In genomic region chr16:30444231-30445148, GRCh38 we compare ENCODE assay signal across 9 cellular contexts. TPM values are rescaled to one million over a fixed set of nuclear protein-coding genes. Genes with fewer than 3 reads are reported as not detected.
DNase-seq lines count a peak whose midpoint lies in the region; ATAC-seq lines count a peak whose summit lies in the region.
"Had no signal": no experiment of that assay in that cellular context is flagged by ENCODE, and none has a peak within 500 bp of the region (broad histone marks: within the 10 kb centered on the region; RNA-seq: fewer than 3 reads in every experiment).

No MANE protein-coding gene starts in this region.

- H3K4me3 Mint-ChIP-seq in T-helper 1 cell treated with Interleukin-12 subunit alpha and Interleukin-12 subunit beta and Interleukin-4 antibody, amounts not matched to agents 30 μg/mL and 1 μg/mL, for 36 hours = peak overlapping the region; percentile 94
- H3K4me3 Mint-ChIP-seq in activated T-helper 1 cell treated with anti-CD3 and anti-CD28 coated beads, Interleukin-12 subunit alpha, Interleukin-12 subunit beta, Interleukin-2, Interleukin-4 antibody, amounts not matched to agents 30 ng/mL and 10 ng/mL and 1 ng/mL, durations not matched to agents 14 hours and 24 hours and 36 hours = peak overlapping the region; percentile 95
- H3K4me3 Mint-ChIP-seq in immature natural killer cell = peak overlapping the region; percentile 83 to 96 (median 91)

- peaks cover 26% of the 10 kb centered on the region for H3K36me3 Mint-ChIP-seq in T-helper 1 cell treated with Interleukin-12 subunit alpha and Interleukin-12 subunit beta and Interleukin-4 antibody, amounts not matched to agents 30 μg/mL and 1 μg/mL, for 36 hours (ENCODE audit: low read depth)
- peaks cover 25% of the 10 kb centered on the region for H3K36me3 Mint-ChIP-seq in activated T-helper 1 cell treated with anti-CD3 and anti-CD28 coated beads, Interleukin-12 subunit alpha, Interleukin-12 subunit beta, Interleukin-2, Interleukin-4 antibody, amounts not matched to agents 30 ng/mL and 10 ng/mL and 1 ng/mL, durations not matched to agents 14 hours and 24 hours and 36 hours (ENCODE audit: low read depth)
- H3K36me3 Mint-ChIP-seq in immature natural killer cell = peaks cover 6 to 14% (median 12%) of the 10 kb centered on the region in 3 donors

- H3K27ac Mint-ChIP-seq in T-helper 1 cell treated with Interleukin-12 subunit alpha and Interleukin-12 subunit beta and Interleukin-4 antibody, amounts not matched to agents 30 μg/mL and 1 μg/mL, for 36 hours = peak overlapping the region; percentile 55
- peak overlapping the region; percentile 86 for H3K27ac Mint-ChIP-seq in activated T-helper 1 cell treated with anti-CD3 and anti-CD28 coated beads, Interleukin-12 subunit alpha, Interleukin-12 subunit beta, Interleukin-2, Interleukin-4 antibody, amounts not matched to agents 30 ng/mL and 10 ng/mL and 1 ng/mL, durations not matched to agents 14 hours and 24 hours and 36 hours
- H3K27ac Mint-ChIP-seq in immature natural killer cell = peak overlapping the region; percentile 65 to 86 (median 83)

- H3K4me1 Mint-ChIP-seq in T-helper 1 cell treated with Interleukin-12 subunit alpha and Interleukin-12 subunit beta and Interleukin-4 antibody, amounts not matched to agents 30 μg/mL and 1 μg/mL, for 36 hours (ENCODE audit: low read depth) = peaks cover 40% of the 10 kb centered on the region
- H3K4me1 Mint-ChIP-seq in activated T-helper 1 cell treated with anti-CD3 and anti-CD28 coated beads, Interleukin-12 subunit alpha, Interleukin-12 subunit beta, Interleukin-2, Interleukin-4 antibody, amounts not matched to agents 30 ng/mL and 10 ng/mL and 1 ng/mL, durations not matched to agents 14 hours and 24 hours and 36 hours (ENCODE audit: low read depth) = peaks cover 37% of the 10 kb centered on the region
- H3K4me1 Mint-ChIP-seq in immature natural killer cell = peaks cover 34 to 38% of the 10 kb centered on the region in 2 donors

- no peak for ATAC-seq in HG03378 (IDR thresholded peaks at IDR 0.05; ENCODE audit: unreplicated experiment)

- no peaks in the 10 kb centered on the region for H3K9me3 Mint-ChIP-seq in T-helper 1 cell treated with Interleukin-12 subunit alpha and Interleukin-12 subunit beta and Interleukin-4 antibody, amounts not matched to agents 30 μg/mL and 1 μg/mL, for 36 hours
- no peaks in the 10 kb centered on the region for H3K9me3 Mint-ChIP-seq in activated T-helper 1 cell treated with anti-CD3 and anti-CD28 coated beads, Interleukin-12 subunit alpha, Interleukin-12 subunit beta, Interleukin-2, Interleukin-4 antibody, amounts not matched to agents 30 ng/mL and 10 ng/mL and 1 ng/mL, durations not matched to agents 14 hours and 24 hours and 36 hours
- no peaks in the 10 kb centered on the region for H3K9me3 Mint-ChIP-seq in immature natural killer cell

- H3K27me3 Mint-ChIP-seq in T-helper 1 cell treated with Interleukin-12 subunit alpha and Interleukin-12 subunit beta and Interleukin-4 antibody, amounts not matched to agents 30 μg/mL and 1 μg/mL, for 36 hours (ENCODE audit: low read depth) = no peaks in the 10 kb centered on the region
- H3K27me3 Mint-ChIP-seq in activated T-helper 1 cell treated with anti-CD3 and anti-CD28 coated beads, Interleukin-12 subunit alpha, Interleukin-12 subunit beta, Interleukin-2, Interleukin-4 antibody, amounts not matched to agents 30 ng/mL and 10 ng/mL and 1 ng/mL, durations not matched to agents 14 hours and 24 hours and 36 hours (ENCODE audit: insufficient read depth) = no peaks in the 10 kb centered on the region
- H3K27me3 Mint-ChIP-seq in immature natural killer cell (ENCODE audit: low read depth in 3 of 3) = peaks cover 5 to 7% (median 6%) of the 10 kb centered on the region in 3 donors

- intact Hi-C loops in activated T-helper 1 cell treated with anti-CD3 and anti-CD28 coated beads, Interleukin-12 subunit alpha, Interleukin-12 subunit beta, Interleukin-2, Interleukin-4 antibody, amounts not matched to agents 30 ng/mL and 10 ng/mL and 1 ng/mL, durations not matched to agents 14 hours and 24 hours and 36 hours (cut with micrococcal nuclease) = loop anchor here (1.0 to 5.0 kb wide), 5 partner anchors 14 to 83 kb away; partner anchors contain the start of genes DCTPP1 and ITGAL

- H3K27ac ChIP-seq in substantia nigra (ENCODE audit: low read depth, low read length, poor library complexity, severe bottlenecking) = peak overlapping the region; percentile 88

- DNase-seq in T-helper 1 cell (no peak), immature natural killer cell (no peak), substantia nigra (lab: John Stamatoyannopoulos, UW) (no peak), NCI-H774 (lab: John Stamatoyannopoulos, UW) (no peak), hippocampal formation (lab: John Stamatoyannopoulos, UW) (no peak)
- no peak for DNase-seq in activated T-helper 1 cell treated with anti-CD3 and anti-CD28 coated beads, Interleukin-12 subunit alpha, Interleukin-12 subunit beta, Interleukin-2, Interleukin-4 antibody, amounts not matched to agents 30 ng/mL and 10 ng/mL and 1 ng/mL, durations not matched to agents 14 hours and 24 hours and 36 hours (ENCODE audit: low spot score)

RNA-seq across cellular contexts. Expression of gene SEPHS2, which starts 1.2 kb away (rescaled TPM):
- 83.4 and 87.2 TPM in 2 replicates for total RNA-seq in activated T-helper 1 cell treated with anti-CD3 and anti-CD28 coated beads, Interleukin-12 subunit alpha, Interleukin-12 subunit beta, Interleukin-2, Interleukin-4 antibody, amounts not matched to agents 30 ng/mL and 10 ng/mL and 1 ng/mL, durations not matched to agents 14 hours and 24 hours and 36 hours
- polyA plus RNA-seq in immature natural killer cell = 10 to 100 TPM; 63.6 to 92.2 (median 80.3) TPM

RNA-seq across cellular contexts. Expression of gene DCTPP1, which starts 14.7 kb away (rescaled TPM):
- 173 and 178 TPM in 2 replicates for total RNA-seq in activated T-helper 1 cell treated with anti-CD3 and anti-CD28 coated beads, Interleukin-12 subunit alpha, Interleukin-12 subunit beta, Interleukin-2, Interleukin-4 antibody, amounts not matched to agents 30 ng/mL and 10 ng/mL and 1 ng/mL, durations not matched to agents 14 hours and 24 hours and 36 hours
- 100 to 1,000 TPM in 1 of 3 donors, 10 to 100 TPM in 2; 64.5 to 101 (median 73.3) TPM for polyA plus RNA-seq in immature natural killer cell

RNA-seq across cellular contexts. Expression of gene ITGAL, which starts 28.1 kb away (rescaled TPM):
- total RNA-seq in activated T-helper 1 cell treated with anti-CD3 and anti-CD28 coated beads, Interleukin-12 subunit alpha, Interleukin-12 subunit beta, Interleukin-2, Interleukin-4 antibody, amounts not matched to agents 30 ng/mL and 10 ng/mL and 1 ng/mL, durations not matched to agents 14 hours and 24 hours and 36 hours = 259 and 287 TPM in 2 replicates
- 100 to 1,000 TPM; 218 to 488 (median 238) TPM for polyA plus RNA-seq in immature natural killer cell
- total RNA-seq: myocyte had no signal

RNA-seq across cellular contexts. Expression of gene ZNF771, which starts 37.1 kb away (rescaled TPM):
- 8.1 and 8.9 TPM in 2 replicates for total RNA-seq in activated T-helper 1 cell treated with anti-CD3 and anti-CD28 coated beads, Interleukin-12 subunit alpha, Interleukin-12 subunit beta, Interleukin-2, Interleukin-4 antibody, amounts not matched to agents 30 ng/mL and 10 ng/mL and 1 ng/mL, durations not matched to agents 14 hours and 24 hours and 36 hours
- 1 to 10 TPM in 2 of 3 donors, not detected in 1; 2.8 to 3.2 TPM for polyA plus RNA-seq in immature natural killer cell

RNA-seq across cellular contexts. Expression of gene ZNF48, which starts 49.3 kb away (rescaled TPM):
- 20.2 and 21.4 TPM in 2 replicates for total RNA-seq in activated T-helper 1 cell treated with anti-CD3 and anti-CD28 coated beads, Interleukin-12 subunit alpha, Interleukin-12 subunit beta, Interleukin-2, Interleukin-4 antibody, amounts not matched to agents 30 ng/mL and 10 ng/mL and 1 ng/mL, durations not matched to agents 14 hours and 24 hours and 36 hours
- 1 to 10 TPM; 4.2 to 9.3 (median 5.7) TPM for polyA plus RNA-seq in immature natural killer cell
